ENCODE assay signal across 12 cellular contexts in genomic region chr21:32768530-32768929, GRCh38. TPM values are rescaled to one million over a fixed set of nuclear protein-coding genes. Genes with fewer than 3 reads are reported as not detected.
DNase-seq lines count a peak whose midpoint lies in the region; ATAC-seq, FAIRE-seq and TF ChIP-seq lines count a peak whose summit lies in the region.
"Had no signal": no experiment of that assay in that cellular context is flagged by ENCODE, and none has a peak within 500 bp of the region (broad histone marks: within the 10 kb centered on the region; RNA-seq: fewer than 3 reads in every experiment).

No MANE protein-coding gene starts in this region.

- H3K27me3 Mint-ChIP-seq in activated T-cell treated with anti-CD3 and anti-CD28 coated beads, Interleukin-2, amount 50 U/mL, for 24 hours: no peaks in the 10 kb centered on the region

- no peak for TF ChIP-seq RAD21 in K562 (CRISPR knock-in tag; conservative IDR thresholded peaks at IDR 0.05 in 1 of 2, IDR thresholded peaks at IDR 0.05 in 1 of 2)

- H3K4me3 Mint-ChIP-seq in activated T-cell treated with anti-CD3 and anti-CD28 coated beads, Interleukin-2, amount 50 U/mL, for 24 hours: peak overlapping the region; percentile 99

- H3K9me3 Mint-ChIP-seq in activated T-cell treated with anti-CD3 and anti-CD28 coated beads, Interleukin-2, amount 50 U/mL, for 24 hours: peaks cover 3% of the 10 kb centered on the region

- peaks cover 80% of the 10 kb centered on the region for H3K79me2 ChIP-seq in K562 (ENCODE audit: control insufficient read depth, insufficient read depth, low read length)

- H3K36me3 Mint-ChIP-seq in activated T-cell treated with anti-CD3 and anti-CD28 coated beads, Interleukin-2, amount 50 U/mL, for 24 hours (ENCODE audit: low read depth): peaks cover 77% of the 10 kb centered on the region

- intact Hi-C loops in K562 (cut with micrococcal nuclease): no loop called here

- H3K27ac ChIP-seq in K562 (ENCODE audit: extremely low read depth, low read depth, low read length) (no peak overlapping the region), rectal smooth muscle tissue (ENCODE audit: low read depth, low read length) (no peak overlapping the region)

- TF ChIP-seq POLR2A in K562 (conservative IDR thresholded peaks at IDR 0.05): no peak

- H3K36me3 ChIP-seq in K562 (ENCODE audit: control insufficient read depth, insufficient read depth, low read length) (peaks cover 64% of the 10 kb centered on the region), rectal smooth muscle tissue (ENCODE audit: control insufficient read depth, insufficient read depth, low read length) (no peaks in the 10 kb centered on the region)

- H3K4me2 ChIP-seq in K562 (ENCODE audit: insufficient read depth, low read length): peak overlapping the region; percentile 20

- peaks cover 5% of the 10 kb centered on the region for H3K9me1 ChIP-seq in K562 (ENCODE audit: control insufficient read depth, insufficient read depth, low read length)

- WGBS in K562 (ENCODE audit: insufficient coverage, low coverage, missing lambda C conversion rate): 41% methylated on average over 3 of the region's 3 CpGs

- CTCF ChIA-PET in K562 (lab: Yijun Ruan, JAX; ENCODE audit: low intra/inter-chr PET ratio): no interaction called here

- peaks cover 20% of the 10 kb centered on the region for H4K20me1 ChIP-seq in K562 (replicated peaks; ENCODE audit: control insufficient read depth, insufficient read depth, low read length)

- no peak for TF ChIP-seq EP300 in K562 (IDR thresholded peaks at IDR 0.05; ENCODE audit: low read length)

- no TSS peak for BruUV-seq in K562 (replicated peaks; lab: Mats Ljungman, UMichigan)

- peaks cover 71% of the 10 kb centered on the region for H3K4me1 Mint-ChIP-seq in activated T-cell treated with anti-CD3 and anti-CD28 coated beads, Interleukin-2, amount 50 U/mL, for 24 hours (ENCODE audit: low read depth)

- no peak for FAIRE-seq in K562 (lab: Jason Lieb, UNC)

- peak overlapping the region; percentile 3 for H3K27ac Mint-ChIP-seq in activated T-cell treated with anti-CD3 and anti-CD28 coated beads, Interleukin-2, amount 50 U/mL, for 24 hours

- H3K4me1 ChIP-seq in K562 (replicated peaks in 1 of 2; ENCODE audit: control insufficient read depth in 2 of 2, insufficient read depth in 2 of 2, low read length in 2 of 2) (peaks cover 11 to 16% of the 10 kb centered on the region in 2 experiments), rectal smooth muscle tissue (ENCODE audit: control insufficient read depth, insufficient read depth, low read length) (peaks cover 20% of the 10 kb centered on the region)

- TF ChIP-seq CTCF in K562 (IDR thresholded peaks at IDR 0.05 in 2 of 3, conservative IDR thresholded peaks at IDR 0.05 in 1 of 3; ENCODE audit: insufficient read depth in 2 of 3, low read depth in 1 of 3, low read length in 3 of 3): no peak

- DNase-seq in activated T-cell treated with anti-CD3 and anti-CD28 coated beads, Interleukin-2, amount 50 U/mL, for 24 hours: no peak
- DNase-seq in activated T-cell treated with anti-CD3 and anti-CD28 coated beads, Interleukin-2, amount 50 U/mL, for 1 hour: no peak
- DNase-seq in NCI-H69 (lab: John Stamatoyannopoulos, UW): peak; percentile 44
- DNase-seq in K562 (ENCODE audit: extremely low read depth in 1 of 4, low spot score in 3 of 4): no peak
- DNase-seq in CD1c-positive myeloid dendritic cell (ENCODE audit: extremely low spot score): no peak
- DNase-seq in RKO (ENCODE audit: low spot score): no peak
- no peak for DNase-seq in stimulated activated CD4-positive, alpha-beta T cell treated with anti-CD3 and anti-CD28 coated beads, Interleukin-1b, Interleukin-23, amount 100 ng/mL, for 48 hours
- DNase-seq: posterior cingulate gyrus; stimulated activated CD4-positive, alpha-beta T cell treated with anti-CD3 and anti-CD28 coated beads, Interleukin-4, amount 100 ng/mL, for 1 hour had no signal

- no peak for ATAC-seq in K562
- ATAC-seq: left lobe of liver, Right ventricle myocardium inferior had no signal

- POLR2A ChIA-PET in K562 (lab: Yijun Ruan, JAX): interaction anchor here (0.7 kb wide), 1 partner anchor 49 kb away, joined by 3 read pairs; no protein-coding TSS in a partner anchor

- in situ Hi-C loops in K562 (cut with MboI): no loop called here

- H3K4me3 ChIP-seq in K562 (no peak overlapping the region), rectal smooth muscle tissue (ENCODE audit: low read length) (peak overlapping the region; percentile 7)

- H3K27me3 ChIP-seq in K562 (ENCODE audit: control insufficient read depth in 2 of 2, insufficient read depth in 2 of 2, low read length in 2 of 2) (no peaks in the 10 kb centered on the region), rectal smooth muscle tissue (ENCODE audit: control insufficient read depth, insufficient read depth, low read length) (no peaks in the 10 kb centered on the region)

- H3K9me3 ChIP-seq in K562 (replicated peaks; ENCODE audit: control insufficient read depth, insufficient read depth, low read depth, low read length): no peaks in the 10 kb centered on the region

- no peak overlapping the region; a peak in 1 of 4 replicates for H3K9ac ChIP-seq in K562 (ENCODE audit: insufficient read depth in 1 of 2, low read depth in 2 of 2, low read length in 2 of 2)
- no peak overlapping the region for H3K9ac ChIP-seq in rectal smooth muscle tissue (ENCODE audit: low read length)

- H2AFZ ChIP-seq in K562 (ENCODE audit: low read depth, low read length): no peak overlapping the region

TF ChIP-seq in K562, 482 proteins besides CTCF, POLR2A, EP300 and RAD21 (continues in another document):
- TF ChIP-seq MEIS2 (IDR thresholded peaks at IDR 0.05; ENCODE audit: partially characterized antibody): peak; percentile 95

RNA-seq across cellular contexts. Expression of gene PAXBP1, which starts 3.0 kb away (rescaled TPM):
- total RNA-seq in K562 (2011; cell fraction: chromatin; rRNA removed; ENCODE audit: low replicate concordance): 56.8 and 279 TPM in 2 replicates
- 27.0 and 48.0 TPM in 2 replicates for total RNA-seq in K562 (2011; cell fraction: nucleolus; rRNA removed)
- total RNA-seq in K562 (2011; cell fraction: nucleoplasm; rRNA removed): 80.9 and 120 TPM in 2 replicates
- 49.3 and 56.3 TPM in 2 replicates for total RNA-seq in K562 (2014; rRNA removed)
- total RNA-seq in K562 (2014; rRNA removed; fragmentation: Illumina TruSeq; extraction: Trizol): 67.9 and 76.8 TPM in 2 replicates
- 65.2 and 73.7 TPM in 2 replicates for total RNA-seq in K562 (2015; rRNA removed; fragmentation: Illumina TruSeq; extraction: Trizol)
- 52.6 and 58.7 TPM in 2 replicates for total RNA-seq in K562 (2021)
- 59.6 and 72.0 TPM in 2 replicates for polyA plus RNA-seq in K562 (2011; rRNA removed)
- 5.9 and 12.1 TPM in 2 replicates for polyA plus RNA-seq in K562 (2011; cell fraction: cytosol; rRNA removed)
- 192 and 235 TPM in 2 replicates for polyA plus RNA-seq in K562 (2011; cell fraction: nucleus; rRNA removed)
- polyA plus RNA-seq in K562 (2012): 28.0 and 41.4 TPM in 2 replicates
- polyA plus RNA-seq in K562 (2014; fragmentation: Illumina TruSeq; extraction: Trizol): 45.1 and 50.3 TPM in 2 replicates
- polyA plus RNA-seq in K562 (2014; fragmentation: Nextera tagmentation; extraction: Ambion mirVana): 10 to 100 TPM; 16.4 to 17.4 TPM
- 48.7 and 53.8 TPM in 2 replicates for polyA plus RNA-seq in K562 (2014; rRNA removed)
- polyA minus RNA-seq in K562 (2011; rRNA and poly(A)+ RNA removed): 70.0 and 79.9 TPM in 2 replicates
- 16.4 and 23.8 TPM in 2 replicates for polyA minus RNA-seq in K562 (2011; cell fraction: cytosol; rRNA and poly(A)+ RNA removed)
- polyA minus RNA-seq in K562 (2011; cell fraction: nucleus; rRNA and poly(A)+ RNA removed): 102 and 171 TPM in 2 replicates

RNA-seq across cellular contexts. Expression of gene SYNJ1, which starts 40.7 kb away (rescaled TPM):
- 17.4 and 48.9 TPM in 2 replicates for total RNA-seq in K562 (2011; cell fraction: chromatin; rRNA removed; ENCODE audit: low replicate concordance)
- 5.7 and 7.5 TPM in 2 replicates for total RNA-seq in K562 (2011; cell fraction: nucleolus; rRNA removed)
- 14.5 and 20.2 TPM in 2 replicates for total RNA-seq in K562 (2011; cell fraction: nucleoplasm; rRNA removed)
- total RNA-seq in K562 (2014; rRNA removed) (2.5 and 3.3 TPM in 2 replicates), K562 (2014; rRNA removed; fragmentation: Illumina TruSeq; extraction: Trizol) (5.6 and 6.8 TPM in 2 replicates), K562 (2015; rRNA removed; fragmentation: Illumina TruSeq; extraction: Trizol) (4.2 TPM in 2 replicates), K562 (2021) (9.9 and 11.2 TPM in 2 replicates)
- polyA plus RNA-seq in K562 (2011; rRNA removed) (5.7 and 6.1 TPM in 2 replicates), K562 (2014; fragmentation: Illumina TruSeq; extraction: Trizol) (10.6 and 11.6 TPM in 2 replicates), K562 (2014; fragmentation: Nextera tagmentation; extraction: Ambion mirVana) (1 to 10 TPM; 2.4 to 2.6 TPM), K562 (2014; rRNA removed) (4.0 and 5.8 TPM in 2 replicates)
- polyA plus RNA-seq in K562 (2011; cell fraction: cytosol; rRNA removed): 3.9 and 4.4 TPM in 2 replicates
- 15.5 and 30.4 TPM in 2 replicates for polyA plus RNA-seq in K562 (2011; cell fraction: nucleus; rRNA removed)
- 6.1 and 7.1 TPM in 2 replicates for polyA plus RNA-seq in K562 (2012)
- polyA minus RNA-seq in K562 (2011; rRNA and poly(A)+ RNA removed): 19.5 and 21.7 TPM in 2 replicates
- polyA minus RNA-seq in K562 (2011; cell fraction: cytosol; rRNA and poly(A)+ RNA removed): 5.2 and 5.6 TPM in 2 replicates
- 12.1 and 15.7 TPM in 2 replicates for polyA minus RNA-seq in K562 (2011; cell fraction: nucleus; rRNA and poly(A)+ RNA removed)
